Comparison of ENCODE assay signal across 29 cellular contexts in the genomic region with DNA sequence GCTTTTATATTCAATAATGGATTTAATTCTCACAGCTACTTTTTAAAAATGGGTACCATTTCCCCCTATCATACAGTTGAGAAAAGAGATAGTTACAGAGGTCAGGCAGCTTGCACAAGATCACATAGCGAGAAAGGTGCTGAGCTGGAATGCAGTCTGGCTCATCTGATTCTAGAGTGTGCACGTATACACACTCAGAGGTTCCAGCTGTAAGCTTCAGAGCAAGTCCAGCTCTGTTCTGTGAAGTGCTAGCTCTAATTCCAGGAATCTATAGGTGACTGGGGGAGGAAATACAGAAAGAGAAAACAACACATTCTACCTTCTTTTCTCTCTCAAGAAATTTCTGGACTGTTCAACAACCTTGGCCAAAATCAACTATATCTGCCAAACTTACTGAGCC.
A peak's percentile ranks its signal among the peaks of the same experiment; 100 is the strongest.
DNase-seq lines count a peak whose midpoint lies in the region; ATAC-seq, FAIRE-seq and TF ChIP-seq lines count a peak whose summit lies in the region.
"Had no signal": no experiment of that assay in that cellular context is flagged by ENCODE, and none has a peak within 500 bp of the region (broad histone marks: within the 10 kb centered on the region; RNA-seq: fewer than 3 reads in every experiment).

No MANE protein-coding gene starts in this region.

- TF ChIP-seq RAD21 in IMR-90 (IDR thresholded peaks at IDR 0.05; ENCODE audit: low read length): no peak

- intact Hi-C loops in IMR-90 (cut with micrococcal nuclease): no loop called here

- TF ChIP-seq POLR2A in IMR-90 (IDR thresholded peaks at IDR 0.05; ENCODE audit: low read depth, low read length): no peak

- no peak overlapping the region for H3K9ac ChIP-seq in IMR-90 (ENCODE audit: low read depth, low read length)

- peaks cover 3 to 5% of the 10 kb centered on the region in 2 experiments; a peak in 3 of 4 replicates for H3K79me1 ChIP-seq in IMR-90 (ENCODE audit: low read depth in 1 of 2, low read length in 2 of 2)

- no peak overlapping the region for H4K5ac ChIP-seq in IMR-90 (ENCODE audit: low read depth, low read length)

- H3K9me3 ChIP-seq in IMR-90 (ENCODE audit: control insufficient read depth, insufficient read depth, low read length): no peaks in the 10 kb centered on the region
- H3K9me3 ChIP-seq: colonic mucosa, spleen, upper lobe of left lung had no signal

- no peak overlapping the region for H3K23ac ChIP-seq in IMR-90 (ENCODE audit: low read depth, low read length)

- H3K18ac ChIP-seq in IMR-90 (ENCODE audit: low read depth, low read length): no peak overlapping the region

- H3K27ac Mint-ChIP-seq in progenitor cell of endocrine pancreas: peak overlapping the region; percentile 63
- H3K27ac Mint-ChIP-seq: immature natural killer cell, natural killer cell, WTC11 had no signal

- H3K14ac ChIP-seq in IMR-90 (replicated peaks; ENCODE audit: low read depth, low read length): 0 out of 2 replicates have a peak overlapping the region, but pooled peaks have one; percentile 19

- no peak overlapping the region for H3K4ac ChIP-seq in IMR-90 (ENCODE audit: low read depth, low read length)

- dilution Hi-C loops in IMR-90 (cut with HindIII; ENCODE audit: low sequenced_read_pairs, unreplicated experiment): no loop called here

- no peak overlapping the region for H2AK5ac ChIP-seq in IMR-90 (ENCODE audit: low read depth, low read length)

- H3K4me1 Mint-ChIP-seq in progenitor cell of endocrine pancreas (ENCODE audit: low read depth): peaks cover 45% of the 10 kb centered on the region

- H3K4me3 ChIP-seq in IMR-90 (ENCODE audit: insufficient read depth, low read depth, low read length) (no peak overlapping the region), bronchial epithelial cell (ENCODE audit: low read depth, low read length) (no peak overlapping the region)
- H3K4me3 ChIP-seq: colonic mucosa, spleen, upper lobe of left lung had no signal

- no peak overlapping the region for H3K27ac ChIP-seq in IMR-90 (ENCODE audit: insufficient read depth, low read length)
- H3K27ac ChIP-seq: 22Rv1, colonic mucosa, foreskin keratinocyte, spleen, upper lobe of left lung had no signal

- no peak for DNase-seq in activated CD4-positive, CD25-positive, alpha-beta regulatory T cell treated with anti-CD3 and anti-CD28 coated beads, Interleukin-2, amount 50 U/mL, for 72 hours
- DNase-seq in IMR-90 (no peak), bronchial epithelial cell (ENCODE audit: low read depth) (peak; percentile 25), progenitor cell of endocrine pancreas (ENCODE audit: low spot score, unreplicated experiment) (no peak)
- DNase-seq in stimulated activated CD4-positive, alpha-beta T cell treated with anti-CD3 and anti-CD28 coated beads, Interleukin-4, amount 100 ng/mL, for 4 hours: no peak
- DNase-seq: activated effector memory CD4-positive, alpha-beta T cell treated with Interleukin-2 at 50 U/mL for 16 hours; effector memory CD8-positive, alpha-beta T cell; GDM1; immature natural killer cell; KG1; mesendoderm; natural killer cell; NCI-H146; NCI-H510A treated with DMSO at 0.1 percent for 48 hours; PC-3; retina; spleen; stimulated activated CD4-positive, alpha-beta T cell treated with anti-CD3 and anti-CD28 coated beads, Interleukin-4, amount 100 ng/mL, for 1 hour; upper lobe of left lung had no signal

- no peak overlapping the region for H4K91ac ChIP-seq in IMR-90 (ENCODE audit: insufficient read depth, low read depth, low read length)

- H3K27me3 Mint-ChIP-seq in progenitor cell of endocrine pancreas: no peaks in the 10 kb centered on the region
- H3K27me3 Mint-ChIP-seq: effector memory CD8-positive, alpha-beta T cell had no signal

- no TSS peak for BruUV-seq in IMR-90 (replicated peaks; lab: Mats Ljungman, UMichigan)

- H2BK20ac ChIP-seq in IMR-90 (ENCODE audit: low read depth, low read length): no peak overlapping the region

- peak; percentile 44 to 47 for ATAC-seq in activated CD4-positive, CD25-positive, alpha-beta regulatory T cell treated with anti-CD3 and anti-CD28 coated beads, Interleukin-2, amount 50 U/mL, for 24 hours
- ATAC-seq in IMR-90 (ENCODE audit: low read depth): no peak
- no peak for ATAC-seq in GM21619 (IDR thresholded peaks at IDR 0.05; ENCODE audit: unreplicated experiment)
- ATAC-seq in GM19455 (IDR thresholded peaks at IDR 0.05; ENCODE audit: unreplicated experiment): no peak
- ATAC-seq: effector memory CD8-positive, alpha-beta T cell; esophagus mucosa; foreskin keratinocyte; natural killer cell; PC-3; Right ventricle myocardium inferior; WTC11 had no signal

- H3K4me1 ChIP-seq in IMR-90 (ENCODE audit: control insufficient read depth, insufficient read depth, low read length): no peaks in the 10 kb centered on the region
- H3K4me1 ChIP-seq: colonic mucosa, foreskin keratinocyte, upper lobe of left lung had no signal

- in situ Hi-C loops in IMR-90 (cut with MboI; ENCODE audit: low sequenced_read_pairs): no loop called here

- POLR2A ChIA-PET in IMR-90 (lab: Charles Lee; ENCODE audit: unreplicated experiment): interaction anchor here (0.6 kb wide), 1 partner anchor 17 kb away, joined by 3 read pairs; no protein-coding TSS in a partner anchor

- H3K36me3 Mint-ChIP-seq in progenitor cell of endocrine pancreas (ENCODE audit: insufficient read depth): peaks cover 18% of the 10 kb centered on the region
- H3K36me3 Mint-ChIP-seq: natural killer cell had no signal

- TF ChIP-seq CTCF in IMR-90 (conservative IDR thresholded peaks at IDR 0.05; ENCODE audit: low read depth, low read length) (no peak), bronchial epithelial cell (IDR thresholded peaks at IDR 0.05; ENCODE audit: insufficient read depth, low read length, severe bottlenecking) (no peak), progenitor cell of endocrine pancreas (IDR thresholded peaks at IDR 0.05; ENCODE audit: unreplicated experiment) (no peak)

- H3K4me3 Mint-ChIP-seq in progenitor cell of endocrine pancreas (ENCODE audit: low read depth): no peak overlapping the region
- H3K4me3 Mint-ChIP-seq: effector memory CD8-positive, alpha-beta T cell; immature natural killer cell; natural killer cell; WTC11 had no signal

- no peaks in the 10 kb centered on the region for H3K9me1 ChIP-seq in IMR-90 (ENCODE audit: insufficient read depth, low read length)

- H2AK9ac ChIP-seq in IMR-90 (replicated peaks; ENCODE audit: low read depth, low read length, poor library complexity): no peak overlapping the region

- no peaks in the 10 kb centered on the region for H3K36me3 ChIP-seq in IMR-90 (ENCODE audit: control insufficient read depth, insufficient read depth, low read length)
- no peaks in the 10 kb centered on the region for H3K36me3 ChIP-seq in bronchial epithelial cell (ENCODE audit: control insufficient read depth, insufficient read depth, low read length)
- H3K36me3 ChIP-seq: colonic mucosa, upper lobe of left lung had no signal

- H3K4me2 ChIP-seq in IMR-90 (ENCODE audit: low read depth, low read length): no peak overlapping the region

- no peaks in the 10 kb centered on the region for H3K9me3 Mint-ChIP-seq in progenitor cell of endocrine pancreas (ENCODE audit: low read depth)
- H3K9me3 Mint-ChIP-seq: effector memory CD8-positive, alpha-beta T cell; immature natural killer cell; natural killer cell; WTC11 had no signal

- H2AFZ ChIP-seq in IMR-90 (replicated peaks; ENCODE audit: low read length, poor library complexity): no peak overlapping the region

- CTCF ChIA-PET in IMR-90 (lab: Yijun Ruan, JAX): interaction anchor here (1.4 kb wide), 1 partner anchor 12 kb away, joined by 4 read pairs; no protein-coding TSS in a partner anchor

- H4K8ac ChIP-seq in IMR-90 (ENCODE audit: low read depth in 2 of 2, low read length in 2 of 2): no peak overlapping the region

- H4K20me1 ChIP-seq in IMR-90 (ENCODE audit: insufficient read depth, low read length): no peaks in the 10 kb centered on the region

- no peak overlapping the region for H2BK15ac ChIP-seq in IMR-90 (ENCODE audit: low read depth, low read length)

- H3K56ac ChIP-seq in IMR-90 (ENCODE audit: extremely low read depth, insufficient read depth, low read length): no peak overlapping the region

- no CpG with 5 or more reads among the region's 2 CpGs for WGBS in IMR-90 (ENCODE audit: extremely low coverage in 2 of 2, insufficient read length in 1 of 2), 2 experiments

- no peak overlapping the region for H2BK120ac ChIP-seq in IMR-90 (ENCODE audit: low read depth, low read length)

- H2BK5ac ChIP-seq in IMR-90 (ENCODE audit: low read depth, low read length, poor library complexity, severe bottlenecking): no peak overlapping the region

- H3K27me3 ChIP-seq in IMR-90 (ENCODE audit: control insufficient read depth, insufficient read depth, low read length): no peaks in the 10 kb centered on the region
- H3K27me3 ChIP-seq in bronchial epithelial cell (ENCODE audit: control insufficient read depth, insufficient read depth, low read length): no peaks in the 10 kb centered on the region
- H3K27me3 ChIP-seq: colonic mucosa, foreskin keratinocyte, spleen, upper lobe of left lung had no signal

- FAIRE-seq in bronchial epithelial cell (lab: Jason Lieb, UNC): no peak
- FAIRE-seq: H1 had no signal

TF ChIP-seq in IMR-90, 13 proteins besides CTCF, POLR2A, EP300 and RAD21 (continues in another document):
- TF ChIP-seq MXI1 (IDR thresholded peaks at IDR 0.05; ENCODE audit: borderline replicate concordance, low read depth, low read length) (no peak), SMC3 (IDR thresholded peaks at IDR 0.05; ENCODE audit: low read depth, low read length) (no peak), MAZ (IDR thresholded peaks at IDR 0.05; ENCODE audit: borderline replicate concordance, low read depth, low read length) (no peak), FOS (IDR thresholded peaks at IDR 0.05; ENCODE audit: low read depth, low read length) (no peak), RFX5 (IDR thresholded peaks at IDR 0.05; ENCODE audit: low read depth, low read length) (no peak), RCOR1 (IDR thresholded peaks at IDR 0.05; ENCODE audit: insufficient replicate concordance, low read length) (no peak), USF2 (IDR thresholded peaks at IDR 0.05; ENCODE audit: low read depth, low read length) (no peak)

Comparison
In these comparisons a context has a peak if more than half of its experiments do, and no peak if none do; other contexts are left out.
1. ATAC-seq: peak in activated CD4-positive, CD25-positive, alpha-beta regulatory T cell treated with anti-CD3 and anti-CD28 coated beads, Interleukin-2, amount 50 U/mL, for 24 hours (2 of 2); none in IMR-90 (single experiment), GM21619 (single experiment) and GM19455 (single experiment).